Comparison of ENCODE assay signal across 1 cellular context in genomic region chr5:14109041-14109747, GRCh38.
TF ChIP-seq lines count a peak whose summit lies in the region.

No MANE protein-coding gene starts in this region.

TF ChIP-seq in GM12878, 131 proteins besides CTCF, POLR2A, EP300 and RAD21 (continued from another document and continues in another):
- TF ChIP-seq USF2 (IDR thresholded peaks at IDR 0.05; ENCODE audit: borderline replicate concordance, low read depth, low read length) (no peak), WRNIP1 (IDR thresholded peaks at IDR 0.05; ENCODE audit: borderline replicate concordance, low read depth, low read length) (no peak), STAT1 (conservative IDR thresholded peaks at IDR 0.05) (no peak), ZBTB11 (CRISPR knock-in tag; IDR thresholded peaks at IDR 0.05) (no peak), ZNF592 (IDR thresholded peaks at IDR 0.05) (no peak), ZNF217 (IDR thresholded peaks at IDR 0.05) (no peak), RUNX3 (IDR thresholded peaks at IDR 0.05; ENCODE audit: low read length) (peak; percentile 84), BCL3 (IDR thresholded peaks at IDR 0.05; ENCODE audit: borderline replicate concordance, insufficient read depth, low read depth, low read length, poor library complexity, severe bottlenecking) (no peak), SMC3 (IDR thresholded peaks at IDR 0.05; ENCODE audit: borderline replicate concordance, low read length) (no peak), ASH2L (IDR thresholded peaks at IDR 0.05; ENCODE audit: borderline replicate concordance, low read depth) (no peak), NFYA (IDR thresholded peaks at IDR 0.05; ENCODE audit: borderline replicate concordance, low read depth, low read length) (no peak), PML (IDR thresholded peaks at IDR 0.05; ENCODE audit: low read length) (no peak), TARDBP (IDR thresholded peaks at IDR 0.05; ENCODE audit: borderline replicate concordance) (no peak), BHLHE40 (IDR thresholded peaks at IDR 0.05; ENCODE audit: borderline replicate concordance in 1 of 2, low read depth in 2 of 2, low read length in 1 of 2) (peak in 1 of 2 experiments; percentile 44; a peak in 1 of 4 replicates), BACH1 (IDR thresholded peaks at IDR 0.05; ENCODE audit: borderline replicate concordance) (peak; percentile 91; the same call in 1 of the 2 replicates), CEBPZ (IDR thresholded peaks at IDR 0.05; ENCODE audit: low read depth, low read length) (no peak), BCLAF1 (IDR thresholded peaks at IDR 0.05) (no peak), DPF2 (IDR thresholded peaks at IDR 0.05) (peak; percentile 85), IRF5 (IDR thresholded peaks at IDR 0.05; ENCODE audit: borderline replicate concordance) (no peak), PRDM15 (CRISPR knock-in tag; IDR thresholded peaks at IDR 0.05) (no peak), RELB (IDR thresholded peaks at IDR 0.05; ENCODE audit: low read depth) (peak; percentile 68), HDAC6 (IDR thresholded peaks at IDR 0.05; ENCODE audit: unreplicated experiment) (no peak), HSF1 (IDR thresholded peaks at IDR 0.05; ENCODE audit: low read depth, low read length) (no peak), IRF4 (IDR thresholded peaks at IDR 0.05; ENCODE audit: low read depth, low read length) (peak; percentile 84)
